ENCODE assay signal across 10 cellular contexts in the genomic region with DNA sequence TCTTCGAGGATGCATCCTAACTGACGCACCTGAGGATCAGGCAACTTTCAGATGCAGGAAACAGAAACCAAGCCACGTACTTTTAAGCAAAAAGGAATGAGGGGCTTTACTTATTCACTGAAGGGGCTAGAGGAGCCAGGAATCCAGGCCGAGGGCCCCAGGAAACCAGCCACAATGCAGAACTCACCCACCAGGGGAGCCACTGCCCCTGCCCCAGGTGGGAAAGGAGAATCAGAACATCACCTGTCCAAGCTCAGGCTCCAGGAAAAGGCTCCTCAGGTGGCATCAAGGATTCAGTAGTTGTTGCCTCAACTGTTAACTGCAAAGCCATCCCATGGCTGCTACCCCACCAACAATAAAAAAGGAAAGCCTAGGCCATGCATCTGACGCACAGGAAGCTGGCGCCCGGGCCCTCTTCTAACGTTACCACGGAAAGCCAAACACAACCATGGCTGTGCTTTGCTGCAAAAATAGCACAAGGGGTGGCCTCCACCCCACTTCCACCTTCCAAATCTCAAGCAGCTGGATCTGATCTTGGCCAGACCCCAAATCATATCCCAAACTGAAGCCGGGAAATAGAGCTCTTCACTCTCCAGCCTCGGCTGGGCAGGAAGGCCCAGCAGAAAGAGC.
A peak's percentile ranks its signal among the peaks of the same experiment; 100 is the strongest.
DNase-seq lines count a peak whose midpoint lies in the region; ATAC-seq and TF ChIP-seq lines count a peak whose summit lies in the region.
"Had no signal": no experiment of that assay in that cellular context is flagged by ENCODE, and none has a peak within 500 bp of the region (broad histone marks: within the 10 kb centered on the region; RNA-seq: fewer than 3 reads in every experiment).

No MANE protein-coding gene starts in this region.

- H3K4me1 ChIP-seq in sigmoid colon = peaks cover 0 to 5% (median 0%) of the 10 kb centered on the region in 4 donors

- H3K9me3 ChIP-seq in sigmoid colon = no peaks in the 10 kb centered on the region

- H3K27ac ChIP-seq in sigmoid colon = peak overlapping the region; percentile 31 to 56 (median 38)

- no peaks in the 10 kb centered on the region for H3K27me3 ChIP-seq in sigmoid colon

- TF ChIP-seq CTCF in GM12864 (IDR thresholded peaks at IDR 0.05; ENCODE audit: low read depth, low read length, missing control alignments) = peak; percentile 27
- peak; percentile 20; the same call in 1 of the 2 replicates for TF ChIP-seq CTCF in WTC11 (IDR thresholded peaks at IDR 0.05)
- TF ChIP-seq CTCF in fibroblast of the aortic adventitia (IDR thresholded peaks at IDR 0.05; ENCODE audit: insufficient read depth, low read length) = no peak
- TF ChIP-seq CTCF in sigmoid colon (IDR thresholded peaks at IDR 0.05) = no peak

- H3K36me3 Mint-ChIP-seq in WTC11 = no peaks in the 10 kb centered on the region

- TF ChIP-seq POLR2A in sigmoid colon (IDR thresholded peaks at IDR 0.05) = no peak

- WGBS in sigmoid colon, 2 donors = 59 to 74% methylated on average over 11 of the region's 11 CpGs

- intact Hi-C loops in sigmoid colon (cut with DNase I) = no loop called here

- H3K27me3 Mint-ChIP-seq in WTC11 (ENCODE audit: low read depth) = no peaks in the 10 kb centered on the region

- DNase-seq in GM12864 (ENCODE audit: low read depth) (no peak), WTC11 (ENCODE audit: low spot score) (no peak), fibroblast of the aortic adventitia (ENCODE audit: low read depth) (peak; percentile 74), sigmoid colon (peak; percentile 78), pons (ENCODE audit: low spot score) (no peak), AG08396 (ENCODE audit: low spot score) (no peak), GM19238 (ENCODE audit: insufficient read length, low spot score) (no peak), CD1c-positive myeloid dendritic cell (ENCODE audit: extremely low spot score) (no peak)
- DNase-seq: NCI-H1694 treated with DMSO at 0.1 percent for 48 hours had no signal

- no peak for TF ChIP-seq EP300 in sigmoid colon (IDR thresholded peaks at IDR 0.05)

- POLR2A ChIA-PET in WTC11 (lab: Charles Lee) = interaction anchor here (1.0 kb wide), 1 partner anchor 134 kb away, joined by 3 read pairs; no protein-coding TSS in a partner anchor

- no peaks in the 10 kb centered on the region for H3K36me3 ChIP-seq in sigmoid colon

- no peaks in the 10 kb centered on the region for H3K9me3 Mint-ChIP-seq in WTC11

- CTCF ChIA-PET in WTC11 (lab: Charles Lee) = interaction anchor here (0.6 to 2.2 kb wide), 8 partner anchors 8 to 198 kb away, joined by 3 to 13 read pairs (median 4); no protein-coding TSS in a partner anchor

- H3K4me3 ChIP-seq in GM12864 (ENCODE audit: low read depth, low read length) = no peak overlapping the region
- H3K4me3 ChIP-seq in fibroblast of the aortic adventitia (ENCODE audit: low read depth, low read length) = no peak overlapping the region
- H3K4me3 ChIP-seq in sigmoid colon = no peak overlapping the region
- H3K4me3 ChIP-seq: GM12878 had no signal

- H3K4me1 Mint-ChIP-seq in WTC11 = peaks cover 6% of the 10 kb centered on the region; the same call in 1 of the 2 replicates

- H3K27ac Mint-ChIP-seq in WTC11 = peak overlapping the region; percentile 24; the same call in 1 of the 2 replicates

- no peak for ATAC-seq in WTC11
- ATAC-seq: GM12878 had no signal

- no peak overlapping the region for H3K4me3 Mint-ChIP-seq in WTC11

TF ChIP-seq in WTC11, 78 proteins besides CTCF, POLR2A, EP300 and RAD21:
- TF ChIP-seq CREB1 (CRISPR knock-in tag; IDR thresholded peaks at IDR 0.05) (no peak), MYBL2 (CRISPR knock-in tag; IDR thresholded peaks at IDR 0.05) (no peak)
TF ChIP-seq in WTC11: peak in this region for 0.

Comparison
In these comparisons a context has a peak if more than half of its experiments do, and no peak if none do; other contexts are left out.
1. DNase-seq: peak in fibroblast of the aortic adventitia (single experiment) and sigmoid colon (single experiment); none in GM12864 (single experiment), WTC11 (single experiment), pons (single experiment), AG08396 (single experiment), GM19238 (single experiment) and CD1c-positive myeloid dendritic cell (single experiment).
2. CTCF ChIP-seq: peak in GM12864 (single experiment) and WTC11 (single experiment); none in fibroblast of the aortic adventitia (single experiment) and sigmoid colon (0 of 4).